23 cellular contexts compared by ENCODE assay signal in the genomic region with DNA sequence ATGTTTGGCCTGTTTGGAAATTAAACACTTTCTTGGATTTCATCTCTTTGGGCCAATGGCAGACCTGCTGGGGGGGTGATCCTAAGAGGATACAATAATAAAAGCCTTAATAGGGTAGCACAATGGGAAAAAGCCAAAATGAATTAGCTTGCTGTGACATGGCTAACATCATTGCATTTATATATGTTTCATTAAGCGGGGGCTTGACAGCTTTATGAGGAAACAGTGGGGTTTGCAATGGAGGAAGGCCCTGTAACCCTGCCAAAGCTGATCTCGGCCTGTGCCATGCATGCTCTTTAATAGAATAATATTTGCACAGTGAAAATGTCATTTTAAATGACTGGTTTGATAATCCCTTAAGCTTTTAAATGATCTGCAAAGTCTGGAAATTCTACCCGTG.
"Had no signal": no experiment of that assay in that cellular context is flagged by ENCODE, and none has a peak within 500 bp of the region (broad histone marks: within the 10 kb centered on the region; RNA-seq: fewer than 3 reads in every experiment).

No MANE protein-coding gene starts in this region.

- ATAC-seq: activated CD4-positive, CD25-positive, alpha-beta regulatory T cell treated with anti-CD3 and anti-CD28 coated beads, Interleukin-2, amount 50 U/mL, for 24 hours; foreskin keratinocyte; heart left ventricle; right cardiac atrium; T-helper 17 cell had no signal

- DNase-seq: activated CD4-positive, alpha-beta memory T cell treated with anti-CD3 and anti-CD28 coated beads for 36 hours; activated CD4-positive, alpha-beta T cell treated with anti-CD3 and anti-CD28 coated beads for 48 hours; activated CD8-positive, alpha-beta memory T cell treated with anti-CD3 and anti-CD28 coated beads, Interleukin-2, amount 50 U/mL, for 4 hours; activated gamma-delta T cell treated with Interleukin-2 at 50 U/mL for 16 hours; activated naive CD4-positive, alpha-beta T cell treated with anti-CD3 and anti-CD28 coated beads, Interleukin-2, amount 50 U/mL, for 16 hours; activated T-cell treated with anti-CD3 and anti-CD28 coated beads, Interleukin-2, amount 50 U/mL, for 1 hour; amniotic stem cell; brain microvascular endothelial cell; caudate nucleus; effector CD4-positive, alpha-beta T cell; foreskin keratinocyte; heart left ventricle; naive B cell; posterior cingulate gyrus; right cardiac atrium; stimulated activated CD4-positive, alpha-beta T cell treated with anti-CD3 and anti-CD28 coated beads, Interleukin-2, amount 100 ng/mL, for 48 hours; stimulated activated naive CD4-positive, alpha-beta T cell treated with Interleukin-2 at 50 U/mL for 16 hours; T-helper 17 cell; T1000; testis; transverse colon; WERI-Rb-1 had no signal
